ENCODE assay signal across 8 cellular contexts in genomic region chr2:199985625-199986207, GRCh38. TPM values are rescaled to one million over a fixed set of nuclear protein-coding genes. Genes with fewer than 3 reads are reported as not detected.
DNase-seq lines count a peak whose midpoint lies in the region; ATAC-seq and TF ChIP-seq lines count a peak whose summit lies in the region.

No MANE protein-coding gene starts in this region.

- no peak overlapping the region for H3K27ac ChIP-seq in RWPE2 (ENCODE audit: poor library complexity, severe bottlenecking)
- no peak overlapping the region for H3K27ac ChIP-seq in gastroesophageal sphincter

- CTCF ChIA-PET in Calu3 (lab: Charles Lee) = interaction anchor here (0.7 to 2.0 kb wide), 3 partner anchors 145 to 323 kb away, joined by 3 to 8 read pairs (median 4); no protein-coding TSS in a partner anchor

- 71 to 75% methylated on average over 4 to 5 of the region's 6 CpGs for WGBS in gastroesophageal sphincter (ENCODE audit: low coverage in 1 of 2), 2 donors

- BruUV-seq in Calu3 (replicated peaks; lab: Mats Ljungman, UMichigan) = no TSS peak

- TF ChIP-seq EP300 in gastroesophageal sphincter (IDR thresholded peaks at IDR 0.05) = no peak

- ATAC-seq in GM21528 (IDR thresholded peaks at IDR 0.05; ENCODE audit: low FRiP score, unreplicated experiment) (peak; percentile 72), RWPE2 (ENCODE audit: low read depth) (peak; percentile 78; the same call in 2 of the 3 replicates), gastroesophageal sphincter (peak; percentile 31), omental fat pad (ENCODE audit: low FRiP score) (no peak)

- H3K36me3 ChIP-seq in RWPE2 (ENCODE audit: low read depth) (no peaks in the 10 kb centered on the region), gastroesophageal sphincter (no peaks in the 10 kb centered on the region)

- DNase-seq in Calu3 = peak; percentile 81
- peak; percentile 87 for DNase-seq in LHCN-M2 (ENCODE audit: low read depth)
- DNase-seq in RWPE2 (ENCODE audit: low spot score) = no peak
- peak; percentile 40 for DNase-seq in activated T-helper 1 cell treated with anti-CD3 and anti-CD28 coated beads, Interleukin-12 subunit alpha, Interleukin-12 subunit beta, Interleukin-2, Interleukin-4 antibody, amounts not matched to agents 30 ng/mL and 10 ng/mL and 1 ng/mL, durations not matched to agents 14 hours and 24 hours and 36 hours (ENCODE audit: low spot score)
- DNase-seq in posterior cingulate gyrus = peak in 6 of 10 donors; percentile 35 to 76 (median 43)
- DNase-seq in omental fat pad (ENCODE audit: low spot score) = no peak

- H3K36me3 Mint-ChIP-seq in Calu3 (ENCODE audit: insufficient read depth, unreplicated experiment) = no peaks in the 10 kb centered on the region
- H3K36me3 Mint-ChIP-seq in activated T-helper 1 cell treated with anti-CD3 and anti-CD28 coated beads, Interleukin-12 subunit alpha, Interleukin-12 subunit beta, Interleukin-2, Interleukin-4 antibody, amounts not matched to agents 30 ng/mL and 10 ng/mL and 1 ng/mL, durations not matched to agents 14 hours and 24 hours and 36 hours (ENCODE audit: low read depth) = peaks cover 1% of the 10 kb centered on the region

- H3K9me3 ChIP-seq in RWPE2 (ENCODE audit: severe bottlenecking) (no peaks in the 10 kb centered on the region), gastroesophageal sphincter (no peaks in the 10 kb centered on the region)

- H3K4me3 ChIP-seq in RWPE2 (ENCODE audit: severe bottlenecking) (no peak overlapping the region), gastroesophageal sphincter (no peak overlapping the region)

- H3K4me1 ChIP-seq in RWPE2 (ENCODE audit: insufficient read depth, poor library complexity, severe bottlenecking) = no peaks in the 10 kb centered on the region
- no peaks in the 10 kb centered on the region for H3K4me1 ChIP-seq in gastroesophageal sphincter

- TF ChIP-seq CTCF in Calu3 (IDR thresholded peaks at IDR 0.05; ENCODE audit: unreplicated experiment) (peak; percentile 72), RWPE2 (IDR thresholded peaks at IDR 0.05; ENCODE audit: poor library complexity, severe bottlenecking) (peak; percentile 70), gastroesophageal sphincter (IDR thresholded peaks at IDR 0.05) (peak in 3 of 4 experiments; percentile 25 to 63 (median 30)), omental fat pad (IDR thresholded peaks at IDR 0.05) (no peak)

- no peaks in the 10 kb centered on the region for H3K9me3 Mint-ChIP-seq in Calu3 (ENCODE audit: low read depth, unreplicated experiment)
- H3K9me3 Mint-ChIP-seq in activated T-helper 1 cell treated with anti-CD3 and anti-CD28 coated beads, Interleukin-12 subunit alpha, Interleukin-12 subunit beta, Interleukin-2, Interleukin-4 antibody, amounts not matched to agents 30 ng/mL and 10 ng/mL and 1 ng/mL, durations not matched to agents 14 hours and 24 hours and 36 hours = no peaks in the 10 kb centered on the region

- H3K27ac Mint-ChIP-seq in Calu3 (ENCODE audit: unreplicated experiment) = no peak overlapping the region
- H3K27ac Mint-ChIP-seq in activated T-helper 1 cell treated with anti-CD3 and anti-CD28 coated beads, Interleukin-12 subunit alpha, Interleukin-12 subunit beta, Interleukin-2, Interleukin-4 antibody, amounts not matched to agents 30 ng/mL and 10 ng/mL and 1 ng/mL, durations not matched to agents 14 hours and 24 hours and 36 hours = peak overlapping the region; percentile 36

- H3K4me1 Mint-ChIP-seq in Calu3 (ENCODE audit: low read depth, unreplicated experiment) = peaks cover 18% of the 10 kb centered on the region
- H3K4me1 Mint-ChIP-seq in activated T-helper 1 cell treated with anti-CD3 and anti-CD28 coated beads, Interleukin-12 subunit alpha, Interleukin-12 subunit beta, Interleukin-2, Interleukin-4 antibody, amounts not matched to agents 30 ng/mL and 10 ng/mL and 1 ng/mL, durations not matched to agents 14 hours and 24 hours and 36 hours (ENCODE audit: low read depth) = peaks cover 5% of the 10 kb centered on the region

- intact Hi-C loops in Calu3 (cut with micrococcal nuclease; ENCODE audit: unreplicated experiment) (loop anchor here (5.0 to 10.0 kb wide), 3 partner anchors 67 to 169 kb away; no protein-coding TSS in a partner anchor), posterior cingulate gyrus (cut with DNase I) (loop anchor here (5.0 kb wide), 1 partner anchor 322 kb away; the partner anchor contains the start of gene SPATS2L)
- intact Hi-C loops in activated T-helper 1 cell treated with anti-CD3 and anti-CD28 coated beads, Interleukin-12 subunit alpha, Interleukin-12 subunit beta, Interleukin-2, Interleukin-4 antibody, amounts not matched to agents 30 ng/mL and 10 ng/mL and 1 ng/mL, durations not matched to agents 14 hours and 24 hours and 36 hours (cut with micrococcal nuclease) = no loop called here

- H3K27me3 Mint-ChIP-seq in Calu3 (ENCODE audit: unreplicated experiment) = no peaks in the 10 kb centered on the region
- H3K27me3 Mint-ChIP-seq in activated T-helper 1 cell treated with anti-CD3 and anti-CD28 coated beads, Interleukin-12 subunit alpha, Interleukin-12 subunit beta, Interleukin-2, Interleukin-4 antibody, amounts not matched to agents 30 ng/mL and 10 ng/mL and 1 ng/mL, durations not matched to agents 14 hours and 24 hours and 36 hours (ENCODE audit: insufficient read depth) = no peaks in the 10 kb centered on the region

- no peaks in the 10 kb centered on the region for H3K27me3 ChIP-seq in RWPE2 (ENCODE audit: insufficient read depth, poor library complexity, severe bottlenecking)
- H3K27me3 ChIP-seq in gastroesophageal sphincter = no peaks in the 10 kb centered on the region

- H3K4me3 Mint-ChIP-seq in Calu3 (ENCODE audit: low read depth, unreplicated experiment) = no peak overlapping the region
- H3K4me3 Mint-ChIP-seq in activated T-helper 1 cell treated with anti-CD3 and anti-CD28 coated beads, Interleukin-12 subunit alpha, Interleukin-12 subunit beta, Interleukin-2, Interleukin-4 antibody, amounts not matched to agents 30 ng/mL and 10 ng/mL and 1 ng/mL, durations not matched to agents 14 hours and 24 hours and 36 hours = no peak overlapping the region

- TF ChIP-seq POLR2A in gastroesophageal sphincter (IDR thresholded peaks at IDR 0.05) = no peak

RNA-seq across cellular contexts. Expression of gene MAIP1, which starts 30.3 kb away (rescaled TPM):
- total RNA-seq in Calu3 (2022) (27.9 and 30.8 TPM in 2 replicates), LHCN-M2 (2014; rRNA removed) (23.2 and 26.7 TPM in 2 replicates), gastroesophageal sphincter (10 to 100 TPM; 15.5 to 19.4 (median 18.0) TPM), omental fat pad (10 to 100 TPM; 10.2 to 21.7 (median 20.0) TPM)
- polyA plus RNA-seq in LHCN-M2 (2012) = 10.8 TPM
- 24.7 and 27.1 TPM in 2 replicates for total RNA-seq in activated T-helper 1 cell treated with anti-CD3 and anti-CD28 coated beads, Interleukin-12 subunit alpha, Interleukin-12 subunit beta, Interleukin-2, Interleukin-4 antibody, amounts not matched to agents 30 ng/mL and 10 ng/mL and 1 ng/mL, durations not matched to agents 14 hours and 24 hours and 36 hours

RNA-seq across cellular contexts. Expression of gene TYW5, which starts 30.4 kb away (rescaled TPM):
- total RNA-seq in Calu3 (2022) (12.5 and 14.2 TPM in 2 replicates), LHCN-M2 (2014; rRNA removed) (4.4 and 5.0 TPM in 2 replicates), gastroesophageal sphincter (10 to 100 TPM in 1 of 4 donors, 1 to 10 TPM in 3; 5.7 to 11.7 (median 6.3) TPM), omental fat pad (1 to 10 TPM; 4.1 to 9.5 (median 7.2) TPM)
- 2.5 TPM for polyA plus RNA-seq in LHCN-M2 (2012)
- 11.7 and 13.9 TPM in 2 replicates for total RNA-seq in activated T-helper 1 cell treated with anti-CD3 and anti-CD28 coated beads, Interleukin-12 subunit alpha, Interleukin-12 subunit beta, Interleukin-2, Interleukin-4 antibody, amounts not matched to agents 30 ng/mL and 10 ng/mL and 1 ng/mL, durations not matched to agents 14 hours and 24 hours and 36 hours

Comparison
In these comparisons a context has a peak if more than half of its experiments do, and no peak if none do; other contexts are left out.
1. DNase-seq: peak in Calu3 (single experiment), LHCN-M2 (single experiment), activated T-helper 1 cell treated with anti-CD3 and anti-CD28 coated beads, Interleukin-12 subunit alpha, Interleukin-12 subunit beta, Interleukin-2, Interleukin-4 antibody, amounts not matched to agents 30 ng/mL and 10 ng/mL and 1 ng/mL, durations not matched to agents 14 hours and 24 hours and 36 hours (single experiment) and posterior cingulate gyrus (6 of 10); none in RWPE2 (single experiment) and omental fat pad (single experiment).
2. CTCF ChIP-seq: peak in Calu3 (single experiment), RWPE2 (single experiment) and gastroesophageal sphincter (3 of 4); none in omental fat pad (0 of 3).